ENCODE assay signal across 5 cellular contexts in the genomic region with DNA sequence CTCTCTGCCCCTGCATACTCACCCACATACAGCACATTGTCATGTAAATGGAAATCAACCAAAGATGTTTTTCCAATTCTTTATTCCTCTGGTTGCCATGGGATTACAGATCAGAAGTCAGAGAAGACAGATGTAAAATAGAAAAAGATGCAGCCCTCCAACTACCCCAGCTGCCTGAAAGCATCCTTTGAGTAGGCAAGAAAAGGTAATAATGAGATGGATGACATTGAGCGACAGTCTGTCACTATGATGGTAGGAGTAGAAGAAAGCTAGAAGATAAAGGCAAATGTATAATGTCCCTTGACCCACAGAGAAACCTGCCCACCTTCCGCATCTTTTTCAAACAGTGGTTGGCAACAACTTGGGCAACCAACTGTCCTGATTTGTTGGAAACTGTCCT.
"Had no signal": no experiment of that assay in that cellular context is flagged by ENCODE, and none has a peak within 500 bp of the region (broad histone marks: within the 10 kb centered on the region; RNA-seq: fewer than 3 reads in every experiment).

No MANE protein-coding gene starts in this region.

- H3K27ac Mint-ChIP-seq: HFFc6, IgD-negative memory B cell had no signal

- DNase-seq: GM23248, GOT3, H7, HFFc6 had no signal

- H3K4me1 Mint-ChIP-seq: IgD-negative memory B cell had no signal

- H3K4me3 Mint-ChIP-seq: HFFc6, IgD-negative memory B cell had no signal
